Comparison of ENCODE assay signal across 12 cellular contexts in the genomic region with DNA sequence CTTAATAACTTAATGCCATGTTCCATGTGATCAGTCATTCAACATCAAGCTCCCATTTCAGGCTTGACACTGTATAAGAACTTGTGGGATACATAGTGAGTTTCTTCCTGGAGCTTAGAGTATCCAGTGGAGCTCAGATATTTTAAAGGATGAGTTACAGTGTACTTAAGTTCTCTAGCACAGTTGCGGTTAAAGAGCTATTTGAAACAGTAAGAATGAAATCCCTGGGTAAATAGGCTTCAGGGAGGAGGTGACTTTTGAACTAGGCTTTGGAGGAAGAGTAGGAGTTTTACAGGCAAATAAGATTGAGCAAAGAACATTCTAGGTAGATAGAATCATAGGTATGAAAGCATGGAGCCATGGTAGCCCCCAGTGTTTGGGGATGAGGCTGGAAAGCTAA. TPM values are rescaled to one million over a fixed set of nuclear protein-coding genes. Genes with fewer than 3 reads are reported as not detected.
DNase-seq lines count a peak whose midpoint lies in the region; ATAC-seq and TF ChIP-seq lines count a peak whose summit lies in the region.
"Had no signal": no experiment of that assay in that cellular context is flagged by ENCODE, and none has a peak within 500 bp of the region (broad histone marks: within the 10 kb centered on the region; RNA-seq: fewer than 3 reads in every experiment).

No MANE protein-coding gene starts in this region.

- TF ChIP-seq CTCF in heart left ventricle (IDR thresholded peaks at IDR 0.05) (no peak), activated B cell treated with CpG ODN at 0.5 μM for 24 hours (IDR thresholded peaks at IDR 0.05) (no peak), tibial artery (IDR thresholded peaks at IDR 0.05) (no peak), spleen (IDR thresholded peaks at IDR 0.05 in 8 of 11, conservative IDR thresholded peaks at IDR 0.05 in 3 of 11) (no peak), omental fat pad (IDR thresholded peaks at IDR 0.05) (no peak)

- H3K27me3 ChIP-seq in heart left ventricle, result no peaks in the 10 kb centered on the region
- no peaks in the 10 kb centered on the region for H3K27me3 ChIP-seq in tibial artery
- H3K27me3 ChIP-seq in spleen (replicated peaks in 1 of 7), result no peaks in the 10 kb centered on the region

- POLR2A ChIA-PET in activated B cell treated with CpG ODN at 0.5 μM for 24 hours (lab: Charles Lee), result interaction anchor here (0.6 to 1.0 kb wide), 8 partner anchors 17 to 79 kb away, joined by 3 to 10 read pairs (median 3); a partner anchor contains a TSS

- peak overlapping the region in 8 of 12 donors; percentile 2 to 40 (median 20) for H3K27ac ChIP-seq in heart left ventricle
- H3K27ac ChIP-seq in tibial artery, result peak overlapping the region; percentile 53 to 100
- H3K27ac ChIP-seq in spleen, result peak overlapping the region in 1 of 8 donors; percentile 10
- H3K27ac ChIP-seq: lower lobe of right lung had no signal

- H3K27me3 Mint-ChIP-seq in activated B cell treated with CpG ODN at 0.5 μM for 24 hours, result no peaks in the 10 kb centered on the region
- no peaks in the 10 kb centered on the region for H3K27me3 Mint-ChIP-seq in memory B cell

- H3K9me3 Mint-ChIP-seq in activated B cell treated with CpG ODN at 0.5 μM for 24 hours (no peaks in the 10 kb centered on the region), memory B cell (no peaks in the 10 kb centered on the region)

- H3K9me3 ChIP-seq in heart left ventricle (no peaks in the 10 kb centered on the region), tibial artery (no peaks in the 10 kb centered on the region), spleen (no peaks in the 10 kb centered on the region)
- H3K9me3 ChIP-seq: lower lobe of right lung had no signal

- H3K4me3 ChIP-seq in heart left ventricle, result no peak overlapping the region
- H3K4me3 ChIP-seq in tibial artery, result peak overlapping the region in 1 of 2 donors; percentile 7
- no peak overlapping the region for H3K4me3 ChIP-seq in spleen
- H3K4me3 ChIP-seq: lower lobe of right lung had no signal

- ATAC-seq in heart left ventricle, result no peak
- ATAC-seq in Right ventricle myocardium inferior, result no peak
- ATAC-seq in activated B cell treated with CpG ODN at 0.5 μM for 24 hours (ENCODE audit: low read depth), result no peak
- ATAC-seq in memory B cell (ENCODE audit: low read depth), result no peak
- no peak for ATAC-seq in omental fat pad (ENCODE audit: low FRiP score)
- ATAC-seq: lower lobe of right lung had no signal

- H3K4me1 Mint-ChIP-seq in activated B cell treated with CpG ODN at 0.5 μM for 24 hours (peaks cover 78% of the 10 kb centered on the region), memory B cell (peaks cover 49% of the 10 kb centered on the region)

- H3K36me3 Mint-ChIP-seq in activated B cell treated with CpG ODN at 0.5 μM for 24 hours (ENCODE audit: low read depth) (peaks cover 25% of the 10 kb centered on the region), memory B cell (peaks cover 6% of the 10 kb centered on the region)

- H3K36me3 ChIP-seq in heart left ventricle, result peaks cover 0 to 4% (median 0%) of the 10 kb centered on the region in 9 donors
- H3K36me3 ChIP-seq in tibial artery, result no peaks in the 10 kb centered on the region
- H3K36me3 ChIP-seq in spleen, result peaks cover 0 to 14% (median 0%) of the 10 kb centered on the region in 6 donors
- H3K36me3 ChIP-seq: lower lobe of right lung had no signal

- no peak for DNase-seq in heart left ventricle
- DNase-seq in Right ventricle myocardium inferior (ENCODE audit: missing footprints), result no peak
- DNase-seq in activated B cell treated with CpG ODN at 0.5 μM for 24 hours, result no peak
- no peak for DNase-seq in memory B cell (ENCODE audit: low spot score in 2 of 2)
- no peak for DNase-seq in tibial artery
- no peak for DNase-seq in spleen
- DNase-seq in omental fat pad (ENCODE audit: low spot score), result no peak
- DNase-seq in LoVo (ENCODE audit: low spot score), result no peak
- DNase-seq: cortex of kidney; lower lobe of right lung; NCI-H2081 treated with DMSO at 0.1 percent for 48 hours; stimulated activated CD4-positive, alpha-beta T cell treated with anti-CD3 and anti-CD28 coated beads, Interleukin-12 subunit alpha, Interleukin-12 subunit beta, amount 100 ng/mL, for 4 hours had no signal

- TF ChIP-seq POLR2A in heart left ventricle (IDR thresholded peaks at IDR 0.05) (no peak), spleen (IDR thresholded peaks at IDR 0.05) (no peak)

- peak overlapping the region; percentile 6 for H3K27ac Mint-ChIP-seq in activated B cell treated with CpG ODN at 0.5 μM for 24 hours
- H3K27ac Mint-ChIP-seq in memory B cell, result peak overlapping the region; percentile 58

- CTCF ChIA-PET in activated B cell treated with CpG ODN at 0.5 μM for 24 hours (lab: Charles Lee), result interaction anchor here (0.6 to 1.7 kb wide), 2 partner anchors 19 to 35 kb away, joined by 3 to 4 read pairs; a partner anchor contains a TSS

- intact Hi-C loops in heart left ventricle (cut with DNase I) (loop anchor here in 3 of 10 donors (5.0 to 10.0 kb wide), 3 partner anchors 60 to 100 kb away; a partner anchor contains a TSS), Right ventricle myocardium inferior (cut with DNase I) (no loop called here), activated B cell treated with CpG ODN at 0.5 μM for 24 hours (cut with micrococcal nuclease) (no loop called here), tibial artery (cut with DNase I; ENCODE audit: low total_unique reads) (no loop called here), spleen (cut with DNase I; ENCODE audit: low total_unique reads) (no loop called here)

- H3K4me3 Mint-ChIP-seq in activated B cell treated with CpG ODN at 0.5 μM for 24 hours, result no peak overlapping the region
- H3K4me3 Mint-ChIP-seq in memory B cell, result peak overlapping the region; percentile 1

- 93 to 100% (median 98%) methylated on average over 1 of the region's 1 CpG for WGBS in heart left ventricle, 4 donors
- WGBS in spleen, 5 donors, result 89 to 97% (median 93%) methylated on average over 1 of the region's 1 CpG

- peaks cover 10 to 78% (median 58%) of the 10 kb centered on the region in 12 donors for H3K4me1 ChIP-seq in heart left ventricle
- H3K4me1 ChIP-seq in tibial artery, result peaks cover 0 to 74% (median 45%) of the 10 kb centered on the region in 4 donors
- H3K4me1 ChIP-seq in spleen, result peaks cover 32 to 90% (median 79%) of the 10 kb centered on the region in 6 donors

RNA-seq across cellular contexts. Expression of a gene that starts 3.8 kb away (rescaled TPM):
- total RNA-seq in heart left ventricle (10 to 100 TPM; 16.8 to 28.6 (median 21.4) TPM), Right ventricle myocardium inferior (19.2 TPM), activated B cell treated with CpG ODN at 0.5 μM for 24 hours (40.6 and 44.3 TPM in 2 replicates), spleen (10 to 100 TPM; 29.4 to 36.2 (median 33.6) TPM), omental fat pad (10 to 100 TPM; 13.7 to 22.8 (median 20.0) TPM)
- polyA plus RNA-seq in heart left ventricle (10 to 100 TPM in 1 of 2 donors, 1 to 10 TPM in 1; 9.7 to 21.2 TPM), spleen (10 to 100 TPM in 1 of 3 donors, 1 to 10 TPM in 2; 5.2 to 10.9 (median 5.3) TPM)

RNA-seq across cellular contexts. Expression of a gene that starts 36.3 kb away (rescaled TPM):
- 10 to 100 TPM; 55.7 to 95.7 (median 73.0) TPM for total RNA-seq in heart left ventricle
- 100 to 1,000 TPM in 1 of 2 donors, 10 to 100 TPM in 1; 73.3 to 152 TPM for polyA plus RNA-seq in heart left ventricle
- 84.7 TPM for total RNA-seq in Right ventricle myocardium inferior
- 68.9 and 71.2 TPM in 2 replicates for total RNA-seq in activated B cell treated with CpG ODN at 0.5 μM for 24 hours
- total RNA-seq in spleen, result 100 to 1,000 TPM in 3 of 7 donors, 10 to 100 TPM in 4; 89.8 to 139 (median 96.9) TPM
- 100 to 1,000 TPM in 2 of 3 donors, 10 to 100 TPM in 1; 86.5 to 114 (median 101) TPM for polyA plus RNA-seq in spleen
- total RNA-seq in omental fat pad, result 100 to 1,000 TPM; 131 to 191 (median 149) TPM
